12 cellular contexts compared by ENCODE assay signal in genomic region chr22:35837328-35837727, GRCh38.
DNase-seq lines count a peak whose midpoint lies in the region; ATAC-seq and TF ChIP-seq lines count a peak whose summit lies in the region.
"Had no signal": no experiment of that assay in that cellular context is flagged by ENCODE, and none has a peak within 500 bp of the region (broad histone marks: within the 10 kb centered on the region; RNA-seq: fewer than 3 reads in every experiment).

No MANE protein-coding gene starts in this region.

- DNase-seq in BE2C (no peak), MM.1S (no peak), endodermal cell (no peak), WERI-Rb-1 (no peak), G401 (ENCODE audit: low spot score) (no peak), hepatic stellate cell (ENCODE audit: low spot score) (no peak)
- DNase-seq: activated CD8-positive, alpha-beta memory T cell treated with anti-CD3 and anti-CD28 coated beads, Interleukin-2, amount 50 U/mL, for 4 hours; NK-92 treated with Interleukin-12 subunit alpha and Interleukin-12 subunit beta, amount 100 ng/mL, for 24 hours; T1000 had no signal

- H3K27me3 ChIP-seq in BE2C (no peaks in the 10 kb centered on the region), MM.1S (replicated peaks; ENCODE audit: insufficient read depth, low read length) (no peaks in the 10 kb centered on the region), endodermal cell (ENCODE audit: control insufficient read depth, insufficient read depth, low read length, poor library complexity, severe bottlenecking) (no peaks in the 10 kb centered on the region), neural cell (ENCODE audit: insufficient read depth, low read depth, low read length) (no peaks in the 10 kb centered on the region), WERI-Rb-1 (ENCODE audit: insufficient read depth, low read depth, severe bottlenecking) (no peaks in the 10 kb centered on the region)
- H3K27me3 ChIP-seq: ascending aorta had no signal

- no peak overlapping the region for H3K27ac ChIP-seq in MM.1S (ENCODE audit: low read length)
- H3K27ac ChIP-seq in endodermal cell (ENCODE audit: low read depth, low read length) = no peak overlapping the region
- peak overlapping the region; percentile 88 for H3K27ac ChIP-seq in neural cell (ENCODE audit: low read length)
- H3K27ac ChIP-seq in WERI-Rb-1 = no peak overlapping the region

- in situ Hi-C loops in G401 (cut with HindIII; ENCODE audit: low sequenced_read_pairs) = loop anchor here (5.0 kb wide), 1 partner anchor 40 kb away; no protein-coding TSS in a partner anchor

- H2AFZ ChIP-seq in MM.1S (ENCODE audit: low read length) (no peak overlapping the region), neural cell (ENCODE audit: low read depth, low read length) (no peak overlapping the region)

- peak overlapping the region; percentile 67 for H3K4me3 Mint-ChIP-seq in endodermal cell

- H3K4me2 ChIP-seq in MM.1S (ENCODE audit: low read depth, low read length) (peak overlapping the region; percentile 96; the same call in 1 of the 2 replicates), neural cell (ENCODE audit: low read length) (peak overlapping the region; percentile 97)

- H4K20me1 ChIP-seq in MM.1S (ENCODE audit: insufficient read depth, low read length) = no peaks in the 10 kb centered on the region
- no peaks in the 10 kb centered on the region for H4K20me1 ChIP-seq in neural cell (ENCODE audit: insufficient read depth)

- H3K9me3 Mint-ChIP-seq in endodermal cell = no peaks in the 10 kb centered on the region

- H3K9ac ChIP-seq in MM.1S (ENCODE audit: low read length) (no peak overlapping the region), endodermal cell (ENCODE audit: extremely low read depth, low read length, poor library complexity, severe bottlenecking) (no peak overlapping the region), neural cell (ENCODE audit: low read length) (peak overlapping the region; percentile 78)

- H3K9me2 ChIP-seq in MM.1S (replicated peaks; ENCODE audit: insufficient read depth, low read length) = no peaks in the 10 kb centered on the region
- no peaks in the 10 kb centered on the region for H3K9me2 ChIP-seq in neural cell (ENCODE audit: insufficient read depth, low read length)

- H3K36me3 Mint-ChIP-seq in endodermal cell (ENCODE audit: low read depth) = peaks cover 1% of the 10 kb centered on the region

- no peaks in the 10 kb centered on the region for H3K36me3 ChIP-seq in BE2C
- H3K36me3 ChIP-seq in MM.1S (replicated peaks; ENCODE audit: insufficient read depth, low read length) = no peaks in the 10 kb centered on the region
- peaks cover 10% of the 10 kb centered on the region for H3K36me3 ChIP-seq in endodermal cell (ENCODE audit: control insufficient read depth, insufficient read depth, low read length)
- no peaks in the 10 kb centered on the region for H3K36me3 ChIP-seq in neural cell (ENCODE audit: insufficient read depth, low read length)
- no peaks in the 10 kb centered on the region for H3K36me3 ChIP-seq in WERI-Rb-1
- H3K36me3 ChIP-seq: ascending aorta had no signal

- no peaks in the 10 kb centered on the region for H3K27me3 Mint-ChIP-seq in endodermal cell (ENCODE audit: insufficient read depth)

- H3K4me1 Mint-ChIP-seq in endodermal cell = peaks cover 54% of the 10 kb centered on the region

- TF ChIP-seq CTCF in BE2C (IDR thresholded peaks at IDR 0.05; ENCODE audit: low read depth, low read length) (no peak), MM.1S (IDR thresholded peaks at IDR 0.05; ENCODE audit: low read length) (no peak), endodermal cell (conservative IDR thresholded peaks at IDR 0.05) (no peak), neural cell (IDR thresholded peaks at IDR 0.05; ENCODE audit: poor library complexity, severe bottlenecking) (no peak), WERI-Rb-1 (IDR thresholded peaks at IDR 0.05; ENCODE audit: low read depth, low read length) (no peak)

- H3K79me2 ChIP-seq in MM.1S (ENCODE audit: low read length) (peaks cover 67% of the 10 kb centered on the region), neural cell (replicated peaks; ENCODE audit: insufficient read depth, low read length) (peaks cover 87% of the 10 kb centered on the region)

- no peak for TF ChIP-seq RAD21 in neural cell (conservative IDR thresholded peaks at IDR 0.05)

- H3F3A ChIP-seq in MM.1S (ENCODE audit: insufficient read depth, low read length) = peaks cover 16% of the 10 kb centered on the region
- H3F3A ChIP-seq in neural cell (ENCODE audit: insufficient read depth, low read length, poor library complexity, severe bottlenecking) = peaks cover 5% of the 10 kb centered on the region

- no peaks in the 10 kb centered on the region for H3K9me3 ChIP-seq in BE2C
- H3K9me3 ChIP-seq in MM.1S (replicated peaks; ENCODE audit: insufficient read depth, low read length) = no peaks in the 10 kb centered on the region
- no peaks in the 10 kb centered on the region for H3K9me3 ChIP-seq in endodermal cell (ENCODE audit: control insufficient read depth, low read length)
- H3K9me3 ChIP-seq in neural cell (ENCODE audit: low read length) = no peaks in the 10 kb centered on the region
- no peaks in the 10 kb centered on the region for H3K9me3 ChIP-seq in WERI-Rb-1 (ENCODE audit: severe bottlenecking)
- H3K9me3 ChIP-seq: ascending aorta had no signal

- H3K4me1 ChIP-seq in BE2C (peaks cover 31% of the 10 kb centered on the region), MM.1S (ENCODE audit: low read length) (peaks cover 34% of the 10 kb centered on the region), endodermal cell (ENCODE audit: control insufficient read depth, insufficient read depth, low read length) (peaks cover 9% of the 10 kb centered on the region)

- ATAC-seq in HG03432 (IDR thresholded peaks at IDR 0.05; ENCODE audit: unreplicated experiment) = no peak

- no peak for TF ChIP-seq EP300 in neural cell (conservative IDR thresholded peaks at IDR 0.05; ENCODE audit: poor library complexity, severe bottlenecking)

- H3K4me3 ChIP-seq in BE2C (ENCODE audit: low read depth, low read length) = peak overlapping the region; percentile 51
- no peak overlapping the region for H3K4me3 ChIP-seq in MM.1S (ENCODE audit: low read length)
- H3K4me3 ChIP-seq in endodermal cell (ENCODE audit: low read length) = peak overlapping the region; percentile 88
- peak overlapping the region; percentile 71 for H3K4me3 ChIP-seq in neural cell (ENCODE audit: low read length)
- no peak overlapping the region for H3K4me3 ChIP-seq in WERI-Rb-1 (ENCODE audit: low read depth, low read length)

- peak overlapping the region; percentile 34 for H3K27ac Mint-ChIP-seq in endodermal cell

- 86 to 87% methylated on average over 1 to 4 of the region's 4 CpGs for WGBS in endodermal cell (ENCODE audit: insufficient coverage in 1 of 2, insufficient read length in 1 of 2), 2 experiments

TF ChIP-seq in neural cell, 6 proteins besides CTCF, POLR2A, EP300 and RAD21:
- TF ChIP-seq EZH2 (IDR thresholded peaks at IDR 0.05; ENCODE audit: borderline replicate concordance, insufficient read depth, low read length, poor library complexity, severe bottlenecking) (no peak), POLR2AphosphoS5 (IDR thresholded peaks at IDR 0.05) (no peak), REST (IDR thresholded peaks at IDR 0.05; ENCODE audit: borderline replicate concordance) (no peak), MXI1 (conservative IDR thresholded peaks at IDR 0.05; ENCODE audit: poor library complexity, severe bottlenecking) (no peak), TAF1 (IDR thresholded peaks at IDR 0.05; ENCODE audit: low read depth) (no peak), SMC3 (conservative IDR thresholded peaks at IDR 0.05; ENCODE audit: poor library complexity) (no peak)

Comparison
In these comparisons a context has a peak if more than half of its experiments do, and no peak if none do; other contexts are left out.
1. H3K4me3 ChIP-seq: peak in BE2C (single experiment), endodermal cell (single experiment) and neural cell (single experiment); none in MM.1S (single experiment) and WERI-Rb-1 (single experiment).